ENCODE assay signal across 8 cellular contexts in genomic region chr1:43946244-43947060, GRCh38.
DNase-seq lines count a peak whose midpoint lies in the region; ATAC-seq and TF ChIP-seq lines count a peak whose summit lies in the region.

Gene IPO13, plus strand, starts transcription at chr1:43946950. Its CDS starts 651 bp downstream, at chr1:43947601.

- ATAC-seq in GM18909 (IDR thresholded peaks at IDR 0.05; ENCODE audit: poor library complexity, unreplicated experiment) = peak; percentile 93
- peak; percentile 90 for ATAC-seq in HG03175 (IDR thresholded peaks at IDR 0.05; ENCODE audit: unreplicated experiment)

- DNase-seq in AG09319 (ENCODE audit: extremely low read depth, low read depth) (peak; percentile 84), NCI-H2227 treated with DMSO at 0.1 percent for 48 hours (lab: John Stamatoyannopoulos, UW) (peak; percentile 93), islet precursor cell (peak; percentile 99)
- DNase-seq in activated CD4-positive, CD25-positive, alpha-beta regulatory T cell (lab: John Stamatoyannopoulos, UW) = peak; percentile 86 to 92 (median 89)
- DNase-seq in central memory CD4-positive, alpha-beta T cell = peak; percentile 94
- peak; percentile 93 to 94 (median 94) for DNase-seq in stimulated activated CD4-positive, alpha-beta T cell treated with anti-CD3 and anti-CD28 coated beads, Interleukin-12 subunit alpha, Interleukin-12 subunit beta, amount 100 ng/mL, for 48 hours (ENCODE audit: low read depth in 2 of 3, low spot score in 1 of 3)

- peak; percentile 53 for TF ChIP-seq CTCF in AG09319 (IDR thresholded peaks at IDR 0.05; ENCODE audit: low read depth, low read length)

Comparison
In these comparisons a context has a peak if more than half of its experiments do, and no peak if none do; other contexts are left out.
1. Peak in every context shown above with its lines: DNase-seq and ATAC-seq.